ENCODE assay signal across 8 cellular contexts in genomic region chr3:60281970-60282369, GRCh38.
"Had no signal": no experiment of that assay in that cellular context is flagged by ENCODE, and none has a peak within 500 bp of the region (broad histone marks: within the 10 kb centered on the region; RNA-seq: fewer than 3 reads in every experiment).

No MANE protein-coding gene starts in this region.

- H3K9ac ChIP-seq: GM23248 had no signal

- ATAC-seq: HCT116, HepG2, K562 had no signal

- H3K27ac ChIP-seq: GM23248 had no signal

- H2AFZ ChIP-seq: GM23248 had no signal

- H3K36me3 ChIP-seq: HAP-1 had no signal

- H3K4me3 ChIP-seq: GM23248, HAP-1, K562 had no signal

- DNase-seq: GM23248, GOT3, H7, HFFc6 had no signal

- H3K9me3 ChIP-seq: HAP-1 had no signal
